5 cellular contexts compared by ENCODE assay signal in genomic region chrX:153017174-153017573, GRCh38. TPM values are rescaled to one million over a fixed set of nuclear protein-coding genes. Genes with fewer than 3 reads are reported as not detected.
"Had no signal": no experiment of that assay in that cellular context is flagged by ENCODE, and none has a peak within 500 bp of the region (broad histone marks: within the 10 kb centered on the region; RNA-seq: fewer than 3 reads in every experiment).

No MANE protein-coding gene starts in this region.

RNA-seq across cellular contexts. Expression of gene PNMA5, which starts 23.3 kb away (rescaled TPM):
- total RNA-seq: activated B cell treated with CpG ODN at 0.5 μM for 24 hours; activated CD4-positive, alpha-beta T cell treated with anti-CD3 and anti-CD28 coated beads, Interleukin-2, amount 10 ng/mL, durations not matched to agents 24 days and 14 days; activated CD8-positive, alpha-beta memory T cell treated with anti-CD3 and anti-CD28 coated beads for 36 hours; activated CD8-positive, alpha-beta T cell treated with anti-CD3 and anti-CD28 coated beads for 36 hours; activated CD8-positive, alpha-beta T cell treated with anti-CD3 and anti-CD28 coated beads, Interleukin-2, amount 10 ng/mL, durations not matched to agents 7 days and 5 days had no signal
